Comparison of ENCODE assay signal across 23 cellular contexts in the genomic region with DNA sequence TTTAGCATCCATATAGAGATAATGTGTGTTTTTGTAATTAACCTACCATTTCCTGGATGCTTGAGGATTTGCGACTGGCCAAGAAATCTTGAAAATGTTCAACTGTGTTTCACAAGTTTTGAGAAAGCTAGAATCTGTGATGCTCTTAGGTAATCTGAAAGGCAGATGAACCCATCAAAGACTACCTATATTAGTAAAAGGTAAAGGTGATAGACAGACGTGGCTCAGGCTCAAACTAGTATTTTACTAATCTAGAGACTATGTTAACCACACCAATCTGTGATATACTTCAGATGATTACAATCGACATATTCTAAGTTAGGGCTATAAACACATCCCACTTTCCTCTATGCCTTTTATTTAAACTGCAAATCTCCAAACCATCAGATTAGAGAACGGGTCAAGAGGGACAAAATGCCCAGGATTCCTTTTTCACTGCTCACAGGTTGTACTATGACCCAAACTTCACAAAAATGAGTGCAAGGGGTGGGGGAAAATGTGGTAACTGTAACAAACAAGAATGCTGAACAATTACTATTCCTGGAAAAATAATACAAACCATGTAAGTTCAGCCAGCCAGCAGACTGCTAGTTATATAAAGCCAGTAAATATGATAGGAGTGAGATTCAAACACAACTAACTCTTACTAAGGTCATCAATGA.
A peak's percentile ranks its signal among the peaks of the same experiment; 100 is the strongest.
DNase-seq lines count a peak whose midpoint lies in the region; ATAC-seq and TF ChIP-seq lines count a peak whose summit lies in the region.
"Had no signal": no experiment of that assay in that cellular context is flagged by ENCODE, and none has a peak within 500 bp of the region (broad histone marks: within the 10 kb centered on the region; RNA-seq: fewer than 3 reads in every experiment).

No MANE protein-coding gene starts in this region.

- intact Hi-C loops in heart right ventricle (cut with DNase I): no loop called here

- no peak overlapping the region for H2BK5ac ChIP-seq in trophoblast cell (ENCODE audit: low read depth, low read length, poor library complexity)

- no peaks in the 10 kb centered on the region for H3K27me3 Mint-ChIP-seq in activated T-cell treated with anti-CD3 and anti-CD28 coated beads, Interleukin-2, amount 50 U/mL, for 24 hours
- H3K27me3 Mint-ChIP-seq: activated naive CD4-positive, alpha-beta T cell treated with anti-CD3 and anti-CD28 coated beads, Interleukin-2, amount 10 ng/mL, durations not matched to agents 7 days and 5 days; IgD-negative memory B cell had no signal

- no peaks in the 10 kb centered on the region for H3K36me3 ChIP-seq in trophoblast cell (ENCODE audit: control insufficient read depth in 1 of 2, insufficient read depth in 2 of 2, low read length in 2 of 2)
- no peaks in the 10 kb centered on the region for H3K36me3 ChIP-seq in heart right ventricle
- H3K36me3 ChIP-seq: BE2C, heart left ventricle had no signal

- no peak for TF ChIP-seq CTCF in heart right ventricle (IDR thresholded peaks at IDR 0.05)

- no peak overlapping the region for H3K9ac ChIP-seq in trophoblast cell (ENCODE audit: low read length)

- no peak overlapping the region for H3K23ac ChIP-seq in trophoblast cell (ENCODE audit: low read length)

- no peak overlapping the region for H4K8ac ChIP-seq in trophoblast cell (ENCODE audit: low read depth, low read length)

- no peak overlapping the region for H4K91ac ChIP-seq in trophoblast cell (ENCODE audit: low read depth, low read length)

- no peak overlapping the region for H3K4ac ChIP-seq in trophoblast cell (ENCODE audit: low read depth, low read length)

- H3K27ac Mint-ChIP-seq in activated T-cell treated with anti-CD3 and anti-CD28 coated beads, Interleukin-2, amount 50 U/mL, for 24 hours: peak overlapping the region; percentile 37
- H3K27ac Mint-ChIP-seq: activated naive CD4-positive, alpha-beta T cell treated with anti-CD3 and anti-CD28 coated beads, Interleukin-2, amount 10 ng/mL, durations not matched to agents 7 days and 5 days; H9; IgD-negative memory B cell had no signal

- H3K4me1 ChIP-seq in trophoblast cell (ENCODE audit: control insufficient read depth in 1 of 2, insufficient read depth in 2 of 2, low read length in 2 of 2): no peaks in the 10 kb centered on the region
- H3K4me1 ChIP-seq in heart right ventricle: peaks cover 0 to 7% (median 0%) of the 10 kb centered on the region in 9 donors
- H3K4me1 ChIP-seq: BE2C had no signal

- H3K4me1 Mint-ChIP-seq in activated T-cell treated with anti-CD3 and anti-CD28 coated beads, Interleukin-2, amount 50 U/mL, for 24 hours (ENCODE audit: low read depth): peaks cover 70% of the 10 kb centered on the region

- no peaks in the 10 kb centered on the region for H3K79me1 ChIP-seq in trophoblast cell (ENCODE audit: low read length)

- peaks cover 66% of the 10 kb centered on the region for H3K36me3 Mint-ChIP-seq in activated T-cell treated with anti-CD3 and anti-CD28 coated beads, Interleukin-2, amount 50 U/mL, for 24 hours (ENCODE audit: low read depth)
- H3K36me3 Mint-ChIP-seq: IgD-negative memory B cell had no signal

- H3K9me3 Mint-ChIP-seq in activated T-cell treated with anti-CD3 and anti-CD28 coated beads, Interleukin-2, amount 50 U/mL, for 24 hours: no peaks in the 10 kb centered on the region
- H3K9me3 Mint-ChIP-seq: activated naive CD4-positive, alpha-beta T cell treated with anti-CD3 and anti-CD28 coated beads, Interleukin-2, amount 10 ng/mL, durations not matched to agents 7 days and 5 days; H9; IgD-negative memory B cell had no signal

- no peak overlapping the region for H3K4me3 Mint-ChIP-seq in activated T-cell treated with anti-CD3 and anti-CD28 coated beads, Interleukin-2, amount 50 U/mL, for 24 hours
- H3K4me3 Mint-ChIP-seq: activated naive CD4-positive, alpha-beta T cell treated with anti-CD3 and anti-CD28 coated beads, Interleukin-2, amount 10 ng/mL, durations not matched to agents 7 days and 5 days; H9; IgD-negative memory B cell had no signal

- H2AK5ac ChIP-seq in trophoblast cell (ENCODE audit: low read length): no peak overlapping the region

- no peak overlapping the region for H2AFZ ChIP-seq in trophoblast cell (ENCODE audit: insufficient read depth, low read length, poor library complexity)

- no peak overlapping the region for H2BK120ac ChIP-seq in trophoblast cell (ENCODE audit: insufficient read depth, low read length, poor library complexity)

- H3K4me2 ChIP-seq in trophoblast cell (ENCODE audit: low read length): no peak overlapping the region

- WGBS in trophoblast cell (ENCODE audit: extremely low coverage, insufficient coverage, insufficient read length): no CpG with 5 or more reads among the region's 4 CpGs
- WGBS in heart right ventricle, 2 donors: 89 to 96% methylated on average over 4 of the region's 4 CpGs

- H3K9me3 ChIP-seq in trophoblast cell (ENCODE audit: insufficient read depth, low read depth, low read length) (no peaks in the 10 kb centered on the region), heart right ventricle (no peaks in the 10 kb centered on the region)
- H3K9me3 ChIP-seq: BE2C, Caco-2, heart left ventricle had no signal

- H3K14ac ChIP-seq in trophoblast cell (ENCODE audit: low read length): no peak overlapping the region

- H3K18ac ChIP-seq in trophoblast cell (ENCODE audit: low read length): no peak overlapping the region

- H4K12ac ChIP-seq in trophoblast cell (ENCODE audit: low read depth, low read length): no peak overlapping the region

- no peaks in the 10 kb centered on the region for H3K79me2 ChIP-seq in trophoblast cell (ENCODE audit: control insufficient read depth, insufficient read depth, low read length, poor library complexity)

- ATAC-seq in HG03520 (IDR thresholded peaks at IDR 0.05; ENCODE audit: unreplicated experiment) (no peak), heart right ventricle (no peak)
- ATAC-seq: GM12878, heart left ventricle, SK-N-SH treated with all-trans-retinoic acid at 6 μM for 48 hours had no signal

- H3K4me3 ChIP-seq in trophoblast cell (ENCODE audit: low read depth, low read length) (no peak overlapping the region), heart right ventricle (no peak overlapping the region)
- H3K4me3 ChIP-seq: GM12878, heart left ventricle had no signal

- DNase-seq in activated T-cell treated with anti-CD3 and anti-CD28 coated beads, Interleukin-2, amount 50 U/mL, for 24 hours: no peak
- DNase-seq in activated T-cell treated with anti-CD3 and anti-CD28 coated beads for 4 hours: no peak
- peak; percentile 11 for DNase-seq in GM03348 (ENCODE audit: low spot score)
- DNase-seq in astrocyte of the hippocampus (ENCODE audit: low read depth, low spot score): peak; percentile 27
- DNase-seq in trophoblast cell: peak; percentile 80 to 91
- DNase-seq in NCI-H526 treated with DMSO at 0.1 percent for 48 hours (lab: John Stamatoyannopoulos, UW): no peak
- no peak for DNase-seq in heart right ventricle
- DNase-seq: activated naive CD4-positive, alpha-beta T cell treated with anti-CD3 and anti-CD28 coated beads, Interleukin-2, amount 10 ng/mL, durations not matched to agents 7 days and 5 days; BE2C; DMS79; H9; heart left ventricle; NCI-H1105; NCI-H2029; NCI-H2227 treated with DMSO at 0.1 percent for 48 hours; NCI-H774 had no signal

- H2BK12ac ChIP-seq in trophoblast cell (ENCODE audit: low read length): no peak overlapping the region

- H3K27ac ChIP-seq in trophoblast cell (ENCODE audit: low read depth, low read length): no peak overlapping the region
- H3K27ac ChIP-seq in heart right ventricle: no peak overlapping the region
- H3K27ac ChIP-seq: epithelial cell of prostate, heart left ventricle, VCaP had no signal

- H3K27me3 ChIP-seq in trophoblast cell (ENCODE audit: insufficient read depth, low read length) (no peaks in the 10 kb centered on the region), heart right ventricle (no peaks in the 10 kb centered on the region)
- H3K27me3 ChIP-seq: BE2C, heart left ventricle had no signal

Comparison
In these comparisons a context has a peak if more than half of its experiments do, and no peak if none do; other contexts are left out.
1. DNase-seq: peak in GM03348 (single experiment), astrocyte of the hippocampus (single experiment) and trophoblast cell (2 of 2); none in activated T-cell treated with anti-CD3 and anti-CD28 coated beads, Interleukin-2, amount 50 U/mL, for 24 hours (single experiment), activated T-cell treated with anti-CD3 and anti-CD28 coated beads for 4 hours (single experiment), NCI-H526 treated with DMSO at 0.1 percent for 48 hours (single experiment) and heart right ventricle (0 of 2).